23 cellular contexts compared by ENCODE assay signal in genomic region chr10:129966831-129967578, GRCh38. TPM values are rescaled to one million over a fixed set of nuclear protein-coding genes. Genes with fewer than 3 reads are reported as not detected.
DNase-seq lines count a peak whose midpoint lies in the region; FAIRE-seq and TF ChIP-seq lines count a peak whose summit lies in the region.
"Had no signal": no experiment of that assay in that cellular context is flagged by ENCODE, and none has a peak within 500 bp of the region (broad histone marks: within the 10 kb centered on the region; RNA-seq: fewer than 3 reads in every experiment).

No MANE protein-coding gene starts in this region.

- H2BK5ac ChIP-seq in H9 (ENCODE audit: insufficient read length, low read length): no peak overlapping the region

- H3K4me2 ChIP-seq in H9 (ENCODE audit: insufficient read depth, insufficient read length, low read length) (peak overlapping the region; percentile 49), endothelial cell of umbilical vein (ENCODE audit: insufficient read depth, low read length) (no peak overlapping the region), skeletal muscle satellite cell (ENCODE audit: low read length) (peak overlapping the region; percentile 78), GM23248 (ENCODE audit: unreplicated experiment) (no peak overlapping the region)

- H4K91ac ChIP-seq in H9 (ENCODE audit: insufficient read length, low read depth, low read length): no peak overlapping the region

- H3K9me3 Mint-ChIP-seq in H9: peaks cover 4 to 6% of the 10 kb centered on the region in 2 experiments; a peak in 3 of 5 replicates
- H3K9me3 Mint-ChIP-seq in nephron: no peaks in the 10 kb centered on the region
- peaks cover 2% of the 10 kb centered on the region for H3K9me3 Mint-ChIP-seq in Calu3 (ENCODE audit: low read depth, unreplicated experiment)
- H3K9me3 Mint-ChIP-seq: natural killer cell had no signal

- peak; percentile 73 for DNase-seq in H9
- DNase-seq in endothelial cell of umbilical vein (ENCODE audit: low read depth, low spot score): no peak
- no peak for DNase-seq in COLO829 (ENCODE audit: low spot score)
- no peak for DNase-seq in GM23248
- no peak for DNase-seq in Calu3
- DNase-seq: activated CD4-positive, alpha-beta T cell treated with anti-CD3 and anti-CD28 coated beads for 48 hours; activated CD8-positive, alpha-beta memory T cell treated with anti-CD3 and anti-CD28 coated beads, Interleukin-2, amount 50 U/mL, for 48 hours; activated gamma-delta T cell; AML-193; cerebellar nuclear complex; GF-D8; hypothalamus; natural killer cell; NCI-H1092 treated with DMSO at 0.1 percent for 48 hours; NCI-H2171 treated with DMSO at 0.1 percent for 48 hours; stimulated activated CD4-positive, alpha-beta T cell treated with anti-CD3 and anti-CD28 coated beads, Interleukin-4, amount 100 ng/mL, for 1 hour had no signal

- H4K5ac ChIP-seq in H9 (ENCODE audit: insufficient read length, low read depth, low read length): no peak overlapping the region

- H3K9ac ChIP-seq in H9 (ENCODE audit: extremely low read depth, insufficient read length, low read length) (no peak overlapping the region), endothelial cell of umbilical vein (replicated peaks; ENCODE audit: extremely low read depth, insufficient read depth, low read length) (no peak overlapping the region), skeletal muscle satellite cell (ENCODE audit: low read depth, low read length) (no peak overlapping the region), GM23248 (no peak overlapping the region)

- intact Hi-C loops in endothelial cell of umbilical vein (cut with micrococcal nuclease) (no loop called here), Calu3 (cut with micrococcal nuclease; ENCODE audit: unreplicated experiment) (no loop called here)

- H3K9me3 ChIP-seq in H9 (ENCODE audit: control insufficient read depth, low read depth, low read length) (no peaks in the 10 kb centered on the region), endothelial cell of umbilical vein (replicated peaks; ENCODE audit: control insufficient read depth, insufficient read depth, low read length) (no peaks in the 10 kb centered on the region), skeletal muscle satellite cell (replicated peaks; ENCODE audit: low read length) (no peaks in the 10 kb centered on the region), GM23248 (ENCODE audit: low read depth) (no peaks in the 10 kb centered on the region)

- no peak overlapping the region for H2AK5ac ChIP-seq in H9 (ENCODE audit: insufficient read length, low read length)

- POLR2A ChIA-PET in endothelial cell of umbilical vein (lab: Charles Lee): no interaction called here

- FAIRE-seq in endothelial cell of umbilical vein (lab: Jason Lieb, UNC): no peak
- FAIRE-seq: GM12891, K562, RCC 7860, TTC549 had no signal

- H2AFZ ChIP-seq in H9 (ENCODE audit: low read length) (no peak overlapping the region), endothelial cell of umbilical vein (ENCODE audit: low read depth, low read length) (no peak overlapping the region), GM23248 (no peak overlapping the region)

- H3K36me3 ChIP-seq in endothelial cell of umbilical vein (ENCODE audit: control insufficient read depth in 2 of 2, extremely low read depth in 1 of 2, insufficient read depth in 2 of 2, low read length in 2 of 2) (no peaks in the 10 kb centered on the region), skeletal muscle satellite cell (ENCODE audit: insufficient read depth, low read length) (no peaks in the 10 kb centered on the region), GM23248 (ENCODE audit: low read depth) (no peaks in the 10 kb centered on the region)

- H3K27ac Mint-ChIP-seq in H9: no peak overlapping the region
- H3K27ac Mint-ChIP-seq in nephron: peak overlapping the region in 1 of 3 experiments; percentile 24
- H3K27ac Mint-ChIP-seq in Calu3 (ENCODE audit: unreplicated experiment): no peak overlapping the region
- H3K27ac Mint-ChIP-seq: natural killer cell had no signal

- CTCF ChIA-PET in endothelial cell of umbilical vein (lab: Charles Lee) (interaction anchor here (0.9 to 1.5 kb wide), 2 partner anchors 935 to 1755 kb away, joined by 3 read pairs; no protein-coding TSS in a partner anchor), Calu3 (lab: Charles Lee) (no interaction called here)

- H3K9me2 ChIP-seq in GM23248 (ENCODE audit: insufficient read depth): no peaks in the 10 kb centered on the region

- H3K14ac ChIP-seq in H9 (ENCODE audit: insufficient read depth, low read length): no peak overlapping the region; the same call in 1 of the 2 replicates

- H4K20me1 ChIP-seq in H9 (ENCODE audit: control insufficient read depth, insufficient read depth, insufficient read length): no peaks in the 10 kb centered on the region
- H4K20me1 ChIP-seq in endothelial cell of umbilical vein (replicated peaks; ENCODE audit: control insufficient read depth, extremely low read depth, insufficient read depth, low read length): no peaks in the 10 kb centered on the region
- no peaks in the 10 kb centered on the region for H4K20me1 ChIP-seq in GM23248 (ENCODE audit: insufficient read depth)

- H3K27me3 ChIP-seq in H9 (ENCODE audit: insufficient read depth, low read length) (peaks cover 84% of the 10 kb centered on the region), endothelial cell of umbilical vein (ENCODE audit: control insufficient read depth in 2 of 2, insufficient read depth in 2 of 2, low read length in 2 of 2) (peaks cover 69 to 84% of the 10 kb centered on the region in 2 experiments), skeletal muscle satellite cell (ENCODE audit: control insufficient read depth, insufficient read depth, low read length) (peaks cover 65% of the 10 kb centered on the region), GM23248 (replicated peaks; ENCODE audit: insufficient read depth) (peaks cover 78% of the 10 kb centered on the region)

- H3K27ac ChIP-seq in H9 (ENCODE audit: insufficient read length, low read depth, low read length) (no peak overlapping the region), endothelial cell of umbilical vein (ENCODE audit: insufficient read depth, low read depth, low read length) (no peak overlapping the region), GM23248 (no peak overlapping the region)

- H2BK12ac ChIP-seq in H9 (ENCODE audit: insufficient read length, low read depth, low read length): no peak overlapping the region

- no peak overlapping the region for H3K23ac ChIP-seq in H9 (ENCODE audit: insufficient read length, low read depth, low read length)

- H3K36me3 Mint-ChIP-seq in H9 (ENCODE audit: insufficient read depth in 1 of 3, low read depth in 3 of 3) (no peaks in the 10 kb centered on the region; a peak in 1 of 7 replicates), nephron (ENCODE audit: low read depth) (peaks cover 7% of the 10 kb centered on the region), Calu3 (ENCODE audit: insufficient read depth, unreplicated experiment) (no peaks in the 10 kb centered on the region)

- TF ChIP-seq POLR2A in endothelial cell of umbilical vein (IDR thresholded peaks at IDR 0.05; ENCODE audit: low read depth, low read length): no peak

- H3K27me3 Mint-ChIP-seq in H9 (ENCODE audit: low read depth): peaks cover 91% of the 10 kb centered on the region
- peaks cover 85% of the 10 kb centered on the region for H3K27me3 Mint-ChIP-seq in nephron (ENCODE audit: low read depth)
- H3K27me3 Mint-ChIP-seq in Calu3 (ENCODE audit: unreplicated experiment): no peaks in the 10 kb centered on the region

- H3K4ac ChIP-seq in H9 (ENCODE audit: low read depth, low read length): no peak overlapping the region

- no CpG with 5 or more reads among the region's 61 CpGs for WGBS in H9 (ENCODE audit: extremely low coverage, insufficient read length, low lambda C conversion rate)
- WGBS in GM23248 (ENCODE audit: low coverage in 1 of 2, low lambda C conversion rate in 2 of 2, missing lambda C conversion rate in 2 of 2), 2 experiments: 9 to 11% methylated on average over 59 to 60 of the region's 61 CpGs

- H3K4me1 Mint-ChIP-seq in H9: peaks cover 25 to 49% of the 10 kb centered on the region in 2 experiments
- peaks cover 40% of the 10 kb centered on the region for H3K4me1 Mint-ChIP-seq in nephron
- no peaks in the 10 kb centered on the region for H3K4me1 Mint-ChIP-seq in Calu3 (ENCODE audit: low read depth, unreplicated experiment)

- in situ Hi-C loops in GM23248 (cut with MboI): loop anchor here (25.0 kb wide), 1 partner anchor 930 kb away; no protein-coding TSS in a partner anchor

- no peak overlapping the region for H3T11ph ChIP-seq in H9 (ENCODE audit: low read length)

- H3F3A ChIP-seq in GM23248 (ENCODE audit: insufficient read depth): no peaks in the 10 kb centered on the region

- no peak overlapping the region for H3K18ac ChIP-seq in H9 (ENCODE audit: insufficient read length, low read depth, low read length)

- peak overlapping the region in 1 of 2 experiments; percentile 63; a peak in 3 of 5 replicates for H3K4me3 Mint-ChIP-seq in H9
- peak overlapping the region; percentile 68 to 85 (median 74) for H3K4me3 Mint-ChIP-seq in nephron
- no peak overlapping the region for H3K4me3 Mint-ChIP-seq in Calu3 (ENCODE audit: low read depth, unreplicated experiment)

- no peak overlapping the region for H4K8ac ChIP-seq in H9 (replicated peaks; ENCODE audit: insufficient read length, low read depth, low read length)

- H3K79me2 ChIP-seq in H9 (ENCODE audit: insufficient read depth, low read length): no peaks in the 10 kb centered on the region
- H3K79me2 ChIP-seq in endothelial cell of umbilical vein (ENCODE audit: control insufficient read depth, insufficient read depth, low read length): no peaks in the 10 kb centered on the region
- H3K79me2 ChIP-seq in GM23248 (ENCODE audit: insufficient read depth): no peaks in the 10 kb centered on the region

- H3K4me3 ChIP-seq in endothelial cell of umbilical vein (replicated peaks in 1 of 3; ENCODE audit: insufficient read depth in 1 of 3, low read depth in 1 of 3, low read length in 3 of 3) (no peak overlapping the region), skeletal muscle satellite cell (ENCODE audit: low read length) (peak overlapping the region; percentile 39), GM23248 (no peak overlapping the region)
- H3K4me3 ChIP-seq: K562, lung had no signal

- BruUV-seq in endothelial cell of umbilical vein (replicated peaks; lab: Mats Ljungman, UMichigan) (no TSS peak), Calu3 (replicated peaks; lab: Mats Ljungman, UMichigan) (no TSS peak)

- no peak overlapping the region for H2BK15ac ChIP-seq in H9 (ENCODE audit: low read depth, low read length)

- no peaks in the 10 kb centered on the region for H3K79me1 ChIP-seq in H9 (ENCODE audit: insufficient read depth, low read depth, low read length, poor library complexity, severe bottlenecking)

- dilution Hi-C loops in endothelial cell of umbilical vein (cut with MboI; ENCODE audit: extremely low pct_ligation_motif_present, low sequenced_read_pairs): no loop called here

- no peak overlapping the region for H2BK20ac ChIP-seq in H9 (ENCODE audit: low read depth, low read length, poor library complexity, severe bottlenecking)

- TF ChIP-seq CTCF in H9 (conservative IDR thresholded peaks at IDR 0.05) (no peak), endothelial cell of umbilical vein (IDR thresholded peaks at IDR 0.05; ENCODE audit: extremely low read depth in 1 of 2, insufficient read depth in 1 of 2, low read depth in 1 of 2, low read length in 2 of 2) (no peak), nephron (IDR thresholded peaks at IDR 0.05; ENCODE audit: unreplicated experiment in 3 of 3) (no peak), Calu3 (IDR thresholded peaks at IDR 0.05; ENCODE audit: unreplicated experiment) (no peak)

- H3K56ac ChIP-seq in H9 (ENCODE audit: insufficient read length, low read depth, low read length): no peak overlapping the region

- H3K9me1 ChIP-seq in endothelial cell of umbilical vein (replicated peaks; ENCODE audit: control insufficient read depth, extremely low read depth, insufficient read depth, low read length): no peaks in the 10 kb centered on the region

- H3K23me2 ChIP-seq in H9 (ENCODE audit: insufficient read length, low read depth, low read length, poor library complexity, severe bottlenecking): peaks cover 14% of the 10 kb centered on the region

- H3K4me1 ChIP-seq in H9 (ENCODE audit: insufficient read depth, low read length) (no peaks in the 10 kb centered on the region; the same call in 1 of the 2 replicates), endothelial cell of umbilical vein (ENCODE audit: control insufficient read depth, extremely low read depth, insufficient read depth, low read length) (peaks cover 9% of the 10 kb centered on the region), skeletal muscle satellite cell (ENCODE audit: control insufficient read depth, insufficient read depth, low read length) (peaks cover 22% of the 10 kb centered on the region), GM23248 (ENCODE audit: insufficient read depth) (peaks cover 3% of the 10 kb centered on the region; the same call in 1 of the 2 replicates)

- no peak overlapping the region for H2BK120ac ChIP-seq in H9 (ENCODE audit: low read depth, low read length, poor library complexity, severe bottlenecking)

RNA-seq across cellular contexts. Expression of gene EBF3, which starts 2.9 kb away (rescaled TPM):
- total RNA-seq in H9 (2021): 0.04 and 0.22 TPM in 2 replicates
- total RNA-seq in endothelial cell of umbilical vein: 2.0 and 2.7 TPM in 2 replicates
- 0.75 and 0.92 TPM in 2 replicates for polyA plus RNA-seq in endothelial cell of umbilical vein
- polyA plus RNA-seq in endothelial cell of umbilical vein (2011; cell fraction: cytosol; rRNA removed): 0.70 and 0.90 TPM in 2 replicates
- polyA plus RNA-seq in endothelial cell of umbilical vein (2011; cell fraction: nucleus; rRNA removed): 2.0 and 2.1 TPM in 2 replicates
- polyA plus RNA-seq in endothelial cell of umbilical vein (2012): 3.2 and 4.3 TPM in 2 replicates
- 1.2 and 1.7 TPM in 2 replicates for polyA minus RNA-seq in endothelial cell of umbilical vein
- polyA minus RNA-seq in endothelial cell of umbilical vein (2011; cell fraction: cytosol; rRNA and poly(A)+ RNA removed): not detected
- 1.6 and 1.9 TPM in 2 replicates for polyA minus RNA-seq in endothelial cell of umbilical vein (2011; cell fraction: nucleus; rRNA and poly(A)+ RNA removed)
- total RNA-seq in skeletal muscle satellite cell (2012; rRNA removed): 12.9 and 16.2 TPM in 2 replicates
- 0.25 and 0.43 TPM in 2 replicates for total RNA-seq in GM23248 (2014; rRNA removed; shearing (Covaris generic))
- 0.06 and 0.15 TPM in 2 replicates for polyA plus RNA-seq in GM23248 (2016; fragmentation: Nextera tagmentation; extraction: Ambion mirVana)
- total RNA-seq in Calu3 (2022): not detected in 2 replicates
- total RNA-seq: K562, natural killer cell had no signal
- polyA plus RNA-seq: K562 had no signal

Comparison
In these comparisons a context has a peak if more than half of its experiments do, and no peak if none do; other contexts are left out.
1. H3K4me2 ChIP-seq: peak in H9 (single experiment) and skeletal muscle satellite cell (single experiment); none in endothelial cell of umbilical vein (single experiment) and GM23248 (single experiment).